In the genomic region with DNA sequence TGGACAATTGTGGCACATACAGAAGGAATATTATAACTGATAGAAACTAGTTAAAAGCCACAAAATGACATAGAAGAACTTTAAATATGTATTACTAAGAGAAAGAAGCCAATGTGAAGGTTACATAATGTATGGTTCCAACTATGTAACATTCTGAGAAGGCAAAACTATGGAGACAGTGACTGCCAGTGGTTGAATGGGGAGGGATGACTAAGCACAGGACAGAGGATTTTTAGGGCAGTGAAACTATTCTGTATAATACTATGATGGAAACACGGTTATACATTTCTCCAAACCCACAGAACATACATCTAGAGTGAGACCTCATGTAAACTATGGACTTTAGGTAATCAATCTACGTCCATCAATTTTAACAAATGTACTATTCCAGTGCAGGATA, we compare ENCODE assay signal across 20 cellular contexts. TPM values are rescaled to one million over a fixed set of nuclear protein-coding genes. Genes with fewer than 3 reads are reported as not detected.
A peak's percentile ranks its signal among the peaks of the same experiment; 100 is the strongest.
DNase-seq lines count a peak whose midpoint lies in the region; ATAC-seq, FAIRE-seq and TF ChIP-seq lines count a peak whose summit lies in the region.
"Had no signal": no experiment of that assay in that cellular context is flagged by ENCODE, and none has a peak within 500 bp of the region (broad histone marks: within the 10 kb centered on the region; RNA-seq: fewer than 3 reads in every experiment).

No MANE protein-coding gene starts in this region.

- WGBS in HepG2 (ENCODE audit: low lambda C conversion rate), result 97% methylated on average over 2 of the region's 2 CpGs
- 84% methylated on average over 2 of the region's 2 CpGs for WGBS in right lobe of liver (ENCODE audit: insufficient coverage, low coverage, low lambda C conversion rate, missing lambda C conversion rate)

- intact Hi-C loops in HepG2 (cut with micrococcal nuclease; ENCODE audit: unreplicated experiment), result no loop called here
- intact Hi-C loops in right lobe of liver (cut with DNase I), result no loop called here
- intact Hi-C loops in activated CD4-positive, alpha-beta memory T cell treated with anti-CD3 and anti-CD28 coated beads for 36 hours (cut with micrococcal nuclease), result no loop called here
- intact Hi-C loops in posterior cingulate gyrus (cut with DNase I), result no loop called here

- TF ChIP-seq EP300 in HepG2 (IDR thresholded peaks at IDR 0.05; ENCODE audit: low read depth in 2 of 2, low read length in 2 of 2) (no peak), HepG2 (CRISPR knock-in tag; IDR thresholded peaks at IDR 0.05; ENCODE audit: borderline replicate concordance) (no peak)

- in situ Hi-C loops in HepG2 (cut with HindIII; ENCODE audit: extremely low pct_ligation_motif_present, low pct_unique_long_range_greater_than_20kb), result no loop called here

- H4K20me1 ChIP-seq in HepG2 (ENCODE audit: insufficient read depth, low read length) (peaks cover 15% of the 10 kb centered on the region), fibroblast of lung (ENCODE audit: control insufficient read depth, extremely low read depth, insufficient read depth, low read length) (no peaks in the 10 kb centered on the region)

- H3K27me3 ChIP-seq in HepG2 (ENCODE audit: control insufficient read depth in 1 of 2, insufficient read depth in 2 of 2, low read length in 2 of 2) (no peaks in the 10 kb centered on the region), right lobe of liver (no peaks in the 10 kb centered on the region), RWPE2 (ENCODE audit: insufficient read depth, poor library complexity, severe bottlenecking) (no peaks in the 10 kb centered on the region), fibroblast of lung (ENCODE audit: control insufficient read depth, insufficient read depth, low read length) (no peaks in the 10 kb centered on the region)
- H3K27me3 ChIP-seq: adrenal gland, left lung, suprapubic skin had no signal

- no peak overlapping the region for H3K4me3 Mint-ChIP-seq in activated CD4-positive, alpha-beta memory T cell treated with anti-CD3 and anti-CD28 coated beads for 36 hours
- H3K4me3 Mint-ChIP-seq: activated T-cell treated with anti-CD3 and anti-CD28 coated beads, Interleukin-2, amount 50 U/mL, for 72 hours; CD8-positive, alpha-beta memory T cell; T-cell had no signal

- peaks cover 37% of the 10 kb centered on the region for H3K4me1 Mint-ChIP-seq in activated CD4-positive, alpha-beta memory T cell treated with anti-CD3 and anti-CD28 coated beads for 36 hours (ENCODE audit: low read depth)

- TF ChIP-seq POLR2A in HepG2 (IDR thresholded peaks at IDR 0.05; ENCODE audit: insufficient read depth in 1 of 2, low read depth in 2 of 2, low read length in 2 of 2), result no peak
- no peak for TF ChIP-seq POLR2A in right lobe of liver (IDR thresholded peaks at IDR 0.05)

- H3K9me3 ChIP-seq in HepG2 (ENCODE audit: low read length) (no peaks in the 10 kb centered on the region), right lobe of liver (no peaks in the 10 kb centered on the region), RWPE2 (ENCODE audit: severe bottlenecking) (no peaks in the 10 kb centered on the region), fibroblast of lung (ENCODE audit: control insufficient read depth, insufficient read depth, low read depth, low read length) (no peaks in the 10 kb centered on the region)
- H3K9me3 ChIP-seq: adrenal gland, left lung, suprapubic skin had no signal

- H3K9me3 Mint-ChIP-seq in activated CD4-positive, alpha-beta memory T cell treated with anti-CD3 and anti-CD28 coated beads for 36 hours, result no peaks in the 10 kb centered on the region
- H3K9me3 Mint-ChIP-seq: CD8-positive, alpha-beta memory T cell; T-cell had no signal

- H3K9ac ChIP-seq in HepG2 (ENCODE audit: insufficient read depth, low read depth, low read length) (no peak overlapping the region), fibroblast of lung (ENCODE audit: insufficient read depth, low read length) (no peak overlapping the region)

- H3K27me3 Mint-ChIP-seq in activated CD4-positive, alpha-beta memory T cell treated with anti-CD3 and anti-CD28 coated beads for 36 hours, result no peaks in the 10 kb centered on the region
- H3K27me3 Mint-ChIP-seq: CD8-positive, alpha-beta memory T cell; T-cell had no signal

- peaks cover 13 to 94% of the 10 kb centered on the region in 2 experiments for H3K36me3 ChIP-seq in HepG2 (replicated peaks in 1 of 2; ENCODE audit: control insufficient read depth in 1 of 2, insufficient read depth in 2 of 2, low read length in 2 of 2)
- peaks cover 14 to 87% (median 44%) of the 10 kb centered on the region in 4 donors for H3K36me3 ChIP-seq in right lobe of liver
- H3K36me3 ChIP-seq in RWPE2 (ENCODE audit: low read depth), result peaks cover 100% of the 10 kb centered on the region
- H3K36me3 ChIP-seq in fibroblast of lung (ENCODE audit: control insufficient read depth, insufficient read depth, low read length), result peaks cover 15% of the 10 kb centered on the region

- POLR2A ChIA-PET in HepG2 (lab: Yijun Ruan, JAX), result no interaction called here
- POLR2A ChIA-PET in activated CD4-positive, alpha-beta memory T cell treated with anti-CD3 and anti-CD28 coated beads for 36 hours (lab: Charles Lee), result interaction anchor here (1.0 kb wide), 1 partner anchor 21 kb away, joined by 4 read pairs; no protein-coding TSS in a partner anchor

- H3K4me2 ChIP-seq in HepG2 (ENCODE audit: low read depth, low read length) (no peak overlapping the region), fibroblast of lung (ENCODE audit: extremely low read depth, insufficient read depth, low read length) (no peak overlapping the region)

- DNase-seq in HepG2 (ENCODE audit: low spot score), result no peak
- no peak for DNase-seq in right lobe of liver
- DNase-seq in RWPE2 (ENCODE audit: low spot score), result no peak
- DNase-seq in fibroblast of lung (ENCODE audit: low read depth in 2 of 2), result peak in 1 of 2 donors; percentile 22
- no peak for DNase-seq in activated CD4-positive, alpha-beta memory T cell treated with anti-CD3 and anti-CD28 coated beads for 36 hours
- no peak for DNase-seq in posterior cingulate gyrus
- no peak for DNase-seq in NCI-H1417 (lab: John Stamatoyannopoulos, UW)
- DNase-seq: activated CD4-positive, alpha-beta T cell treated with anti-CD3 and anti-CD28 coated beads, Interleukin-2, amount 50 U/mL, for 4 hours; activated T-cell treated with anti-CD3 and anti-CD28 coated beads, Interleukin-2, amount 50 U/mL, for 72 hours; adrenal gland; CD8-positive, alpha-beta memory T cell; DMS79; left lung; NCI-H1105; NCI-H2107; NCI-H510A treated with DMSO at 0.1 percent for 48 hours; Right ventricle myocardium superior; T-cell had no signal

- H3K27ac Mint-ChIP-seq in activated CD4-positive, alpha-beta memory T cell treated with anti-CD3 and anti-CD28 coated beads for 36 hours, result no peak overlapping the region
- H3K27ac Mint-ChIP-seq: activated T-cell treated with anti-CD3 and anti-CD28 coated beads, Interleukin-2, amount 50 U/mL, for 72 hours; T-cell had no signal

- H3K27ac ChIP-seq in HepG2 (ENCODE audit: extremely low read length, insufficient read depth, low read length) (no peak overlapping the region), right lobe of liver (no peak overlapping the region), RWPE2 (ENCODE audit: poor library complexity, severe bottlenecking) (no peak overlapping the region), fibroblast of lung (ENCODE audit: insufficient read depth, low read length) (peak overlapping the region; percentile 6)
- H3K27ac ChIP-seq: adrenal gland, left lung, suprapubic skin had no signal

- peaks cover 40% of the 10 kb centered on the region for H3K79me2 ChIP-seq in HepG2 (ENCODE audit: insufficient read depth, low read length)
- peaks cover 75% of the 10 kb centered on the region for H3K79me2 ChIP-seq in fibroblast of lung (ENCODE audit: control insufficient read depth, insufficient read depth, low read length)

- no TSS peak for BruUV-seq in HepG2 (replicated peaks; lab: Mats Ljungman, UMichigan)

- TF ChIP-seq CTCF in HepG2 (CRISPR knock-in tag; IDR thresholded peaks at IDR 0.05) (no peak), right lobe of liver (IDR thresholded peaks at IDR 0.05) (no peak), RWPE2 (IDR thresholded peaks at IDR 0.05; ENCODE audit: poor library complexity, severe bottlenecking) (no peak), fibroblast of lung (conservative IDR thresholded peaks at IDR 0.05 in 1 of 2, IDR thresholded peaks at IDR 0.05 in 1 of 2; ENCODE audit: low read depth in 1 of 2, low read length in 2 of 2) (no peak)

- no peak overlapping the region for H3K4me3 ChIP-seq in HepG2 (replicated peaks in 1 of 3; ENCODE audit: insufficient read depth in 1 of 3, low read depth in 2 of 3, low read length in 3 of 3)
- no peak overlapping the region for H3K4me3 ChIP-seq in right lobe of liver
- H3K4me3 ChIP-seq in RWPE2 (ENCODE audit: severe bottlenecking), result no peak overlapping the region
- no peak overlapping the region for H3K4me3 ChIP-seq in fibroblast of lung (replicated peaks in 1 of 4; ENCODE audit: control extremely low read depth in 1 of 4, insufficient read depth in 1 of 4, low read depth in 3 of 4, low read length in 4 of 4)
- H3K4me3 ChIP-seq: adrenal gland, left lung, suprapubic skin had no signal

- H3K4me1 ChIP-seq in HepG2 (ENCODE audit: insufficient read depth, low read length) (peaks cover 13% of the 10 kb centered on the region), right lobe of liver (no peaks in the 10 kb centered on the region), RWPE2 (ENCODE audit: insufficient read depth, poor library complexity, severe bottlenecking) (no peaks in the 10 kb centered on the region), fibroblast of lung (ENCODE audit: control insufficient read depth, extremely low read depth, insufficient read depth, low read length) (no peaks in the 10 kb centered on the region)
- H3K4me1 ChIP-seq: left lung, suprapubic skin had no signal

- CTCF ChIA-PET in HepG2 (lab: Yijun Ruan, JAX; ENCODE audit: low intra/inter-chr PET ratio, low total read pairs), result no interaction called here
- CTCF ChIA-PET in activated CD4-positive, alpha-beta memory T cell treated with anti-CD3 and anti-CD28 coated beads for 36 hours (lab: Charles Lee), result no interaction called here

- H3K36me3 Mint-ChIP-seq in activated CD4-positive, alpha-beta memory T cell treated with anti-CD3 and anti-CD28 coated beads for 36 hours, result peaks cover 71% of the 10 kb centered on the region

- ATAC-seq in HepG2, result no peak
- ATAC-seq in right lobe of liver, result no peak
- peak; percentile 17; the same call in 1 of the 3 replicates for ATAC-seq in RWPE2 (ENCODE audit: low read depth)
- ATAC-seq in GM19324 (IDR thresholded peaks at IDR 0.05; ENCODE audit: low FRiP score, unreplicated experiment), result no peak
- ATAC-seq: left lung, T-cell had no signal

- TF ChIP-seq RAD21 in HepG2 (CRISPR knock-in tag; IDR thresholded peaks at IDR 0.05), result no peak

- H2AFZ ChIP-seq in HepG2 (ENCODE audit: low read length) (no peak overlapping the region), fibroblast of lung (ENCODE audit: low read length) (no peak overlapping the region)

- no peak for FAIRE-seq in HepG2 (lab: Jason Lieb, UNC)

RNA-seq across cellular contexts. Expression of a gene that starts 22.4 kb away (rescaled TPM):
- total RNA-seq in HepG2 (2016; rRNA removed; fragmentation: Illumina TruSeq; extraction: Trizol) (112 and 183 TPM in 2 replicates), right lobe of liver (10 to 100 TPM; 27.8 to 47.3 (median 39.4) TPM), fibroblast of lung (41.1 and 44.3 TPM in 2 replicates)
- 11.4 and 13.0 TPM in 2 replicates for total RNA-seq in HepG2 (2016; cell fraction: cytosol; rRNA removed; fragmentation: Illumina TruSeq; extraction: Trizol; ENCODE audit: low read depth)
- 101 and 177 TPM in 2 replicates for total RNA-seq in HepG2 (2016; cell fraction: insoluble cytoplasmic fraction; rRNA removed; fragmentation: Illumina TruSeq; extraction: Trizol)
- 28.5 and 32.6 TPM in 2 replicates for total RNA-seq in HepG2 (2016; cell fraction: membrane; rRNA removed; fragmentation: Illumina TruSeq; extraction: Trizol)
- total RNA-seq in HepG2 (2016; cell fraction: nucleus; rRNA removed; fragmentation: Illumina TruSeq; extraction: Trizol), result 112 TPM in 2 replicates
- polyA plus RNA-seq in HepG2 (2011; rRNA removed) (6.8 and 8.1 TPM in 2 replicates), fibroblast of lung (29.2 and 37.7 TPM in 2 replicates)
- polyA plus RNA-seq in HepG2 (2011; cell fraction: cytosol; rRNA removed), result 3.2 and 5.2 TPM in 2 replicates
- polyA plus RNA-seq in HepG2 (2011; cell fraction: nucleus; rRNA removed), result 6.9 and 7.9 TPM in 2 replicates
- polyA plus RNA-seq in HepG2 (2012), result 41.5 and 63.8 TPM in 2 replicates
- polyA plus RNA-seq in HepG2 (2016; cell fraction: cytosol; fragmentation: Illumina TruSeq; extraction: Trizol; ENCODE audit: low read depth), result 5.1 and 5.8 TPM in 2 replicates
- 185 and 186 TPM in 2 replicates for polyA plus RNA-seq in HepG2 (2016; cell fraction: insoluble cytoplasmic fraction; fragmentation: Illumina TruSeq; extraction: Trizol; ENCODE audit: low read depth)
- 12.7 and 15.0 TPM in 2 replicates for polyA plus RNA-seq in HepG2 (2016; cell fraction: membrane; fragmentation: Illumina TruSeq; extraction: Trizol; ENCODE audit: low read depth)
- 74.1 and 83.2 TPM in 2 replicates for polyA plus RNA-seq in HepG2 (2016; cell fraction: nucleus; fragmentation: Illumina TruSeq; extraction: Trizol; ENCODE audit: insufficient read depth, low read depth)
- 7.5 and 23.4 TPM in 2 replicates for polyA minus RNA-seq in HepG2 (2011; rRNA and poly(A)+ RNA removed; ENCODE audit: low replicate concordance)
- polyA minus RNA-seq in HepG2 (2011; cell fraction: cytosol; rRNA and poly(A)+ RNA removed), result 13.1 and 17.5 TPM in 2 replicates
- 70.1 and 89.5 TPM in 2 replicates for polyA minus RNA-seq in HepG2 (2011; cell fraction: nucleus; rRNA and poly(A)+ RNA removed)
- 113 and 147 TPM in 2 replicates for polyA plus RNA-seq in fibroblast of lung (2012)
- polyA minus RNA-seq in fibroblast of lung (ENCODE audit: low replicate concordance), result 8.2 and 8.8 TPM in 2 replicates
- total RNA-seq in activated CD4-positive, alpha-beta memory T cell treated with anti-CD3 and anti-CD28 coated beads for 36 hours, result 100 to 1,000 TPM; 138 to 139 TPM

RNA-seq across cellular contexts. Expression of a gene that starts 26.6 kb away (rescaled TPM):
- total RNA-seq in HepG2 (2016; rRNA removed; fragmentation: Illumina TruSeq; extraction: Trizol), result 61.9 and 112 TPM in 2 replicates
- 41.2 and 50.0 TPM in 2 replicates for total RNA-seq in HepG2 (2016; cell fraction: cytosol; rRNA removed; fragmentation: Illumina TruSeq; extraction: Trizol; ENCODE audit: low read depth)
- 54.2 and 101 TPM in 2 replicates for total RNA-seq in HepG2 (2016; cell fraction: insoluble cytoplasmic fraction; rRNA removed; fragmentation: Illumina TruSeq; extraction: Trizol)
- 32.9 and 40.9 TPM in 2 replicates for total RNA-seq in HepG2 (2016; cell fraction: membrane; rRNA removed; fragmentation: Illumina TruSeq; extraction: Trizol)
- total RNA-seq in HepG2 (2016; cell fraction: nucleus; rRNA removed; fragmentation: Illumina TruSeq; extraction: Trizol), result 146 and 153 TPM in 2 replicates
- 70.1 and 83.5 TPM in 2 replicates for polyA plus RNA-seq in HepG2 (2011; rRNA removed)
- 33.1 and 52.9 TPM in 2 replicates for polyA plus RNA-seq in HepG2 (2011; cell fraction: cytosol; rRNA removed)
- polyA plus RNA-seq in HepG2 (2011; cell fraction: nucleus; rRNA removed), result 54.3 and 59.6 TPM in 2 replicates
- 72.4 and 94.2 TPM in 2 replicates for polyA plus RNA-seq in HepG2 (2012)
- 6.0 and 7.3 TPM in 2 replicates for polyA plus RNA-seq in HepG2 (2016; cell fraction: cytosol; fragmentation: Illumina TruSeq; extraction: Trizol; ENCODE audit: low read depth)
- 42.2 and 43.7 TPM in 2 replicates for polyA plus RNA-seq in HepG2 (2016; cell fraction: insoluble cytoplasmic fraction; fragmentation: Illumina TruSeq; extraction: Trizol; ENCODE audit: low read depth)
- 12.2 and 13.6 TPM in 2 replicates for polyA plus RNA-seq in HepG2 (2016; cell fraction: membrane; fragmentation: Illumina TruSeq; extraction: Trizol; ENCODE audit: low read depth)
- 146 and 157 TPM in 2 replicates for polyA plus RNA-seq in HepG2 (2016; cell fraction: nucleus; fragmentation: Illumina TruSeq; extraction: Trizol; ENCODE audit: insufficient read depth, low read depth)
- 25.1 and 77.1 TPM in 2 replicates for polyA minus RNA-seq in HepG2 (2011; rRNA and poly(A)+ RNA removed; ENCODE audit: low replicate concordance)
- polyA minus RNA-seq in HepG2 (2011; cell fraction: cytosol; rRNA and poly(A)+ RNA removed), result 52.8 and 53.6 TPM in 2 replicates
- polyA minus RNA-seq in HepG2 (2011; cell fraction: nucleus; rRNA and poly(A)+ RNA removed), result 161 and 172 TPM in 2 replicates
- total RNA-seq in right lobe of liver, result 10 to 100 TPM; 35.0 to 72.5 (median 51.9) TPM
- 121 and 182 TPM in 2 replicates for total RNA-seq in fibroblast of lung
- 61.9 and 79.7 TPM in 2 replicates for polyA plus RNA-seq in fibroblast of lung
- polyA plus RNA-seq in fibroblast of lung (2012), result 49.7 and 61.8 TPM in 2 replicates
- polyA minus RNA-seq in fibroblast of lung (ENCODE audit: low replicate concordance), result 8.2 and 10.8 TPM in 2 replicates
- total RNA-seq in activated CD4-positive, alpha-beta memory T cell treated with anti-CD3 and anti-CD28 coated beads for 36 hours, result 10 to 100 TPM; 50.9 to 59.6 TPM
